ENCODE assay signal across 8 cellular contexts in genomic region chr16:85552980-85553435, GRCh38.
DNase-seq lines count a peak whose midpoint lies in the region; ATAC-seq and TF ChIP-seq lines count a peak whose summit lies in the region.

No MANE protein-coding gene starts in this region.

- no peak for DNase-seq in astrocyte of the cerebellum (ENCODE audit: low read depth)
- no peak for DNase-seq in mesendoderm
- no peak for DNase-seq in NCI-H774 (lab: John Stamatoyannopoulos, UW)
- no peak for DNase-seq in left lobe of liver (ENCODE audit: low spot score)
- DNase-seq in NCI-H1694 (lab: John Stamatoyannopoulos, UW), result no peak

- H3K9ac ChIP-seq in mesendoderm (ENCODE audit: low read length), result peak overlapping the region; percentile 75

- no CpG with 5 or more reads among the region's 43 CpGs for WGBS in mesendoderm (ENCODE audit: extremely low coverage, insufficient coverage, low lambda C conversion rate)

- no peak overlapping the region for H2BK15ac ChIP-seq in mesendoderm (replicated peaks; ENCODE audit: low read depth)

- in situ Hi-C loops in astrocyte of the cerebellum (cut with HindIII; ENCODE audit: low sequenced_read_pairs), result no loop called here

- H4K8ac ChIP-seq in mesendoderm (ENCODE audit: low read depth, low read length), result no peak overlapping the region

- H3K56ac ChIP-seq in mesendoderm (ENCODE audit: low read length), result peak overlapping the region; percentile 89

- no peak overlapping the region for H3K23ac ChIP-seq in mesendoderm (ENCODE audit: low read length)

- TF ChIP-seq CTCF in astrocyte of the cerebellum (IDR thresholded peaks at IDR 0.05; ENCODE audit: low read depth, low read length, missing control alignments), result no peak

- ATAC-seq in GM21447 (IDR thresholded peaks at IDR 0.05; ENCODE audit: unreplicated experiment), result peak; percentile 24
- no peak for ATAC-seq in HG02973 (IDR thresholded peaks at IDR 0.05; ENCODE audit: unreplicated experiment)
- ATAC-seq in left lobe of liver, result no peak

- no peak overlapping the region for H3K27ac ChIP-seq in ACC112 (ENCODE audit: low read depth, low read length)
- peak overlapping the region; percentile 74 for H3K27ac ChIP-seq in mesendoderm (ENCODE audit: low read depth, low read length)

- no peak overlapping the region for H2BK5ac ChIP-seq in mesendoderm (ENCODE audit: low read length)

- H3K27me3 ChIP-seq in ACC112 (ENCODE audit: insufficient read depth, low read length), result no peaks in the 10 kb centered on the region
- no peaks in the 10 kb centered on the region for H3K27me3 ChIP-seq in mesendoderm (ENCODE audit: insufficient read depth, low read length, poor library complexity)

- no peaks in the 10 kb centered on the region for H3K36me3 ChIP-seq in ACC112 (ENCODE audit: insufficient read depth, low read length)
- H3K36me3 ChIP-seq in mesendoderm (ENCODE audit: control insufficient read depth, insufficient read depth, low read length), result no peaks in the 10 kb centered on the region

- H2AK5ac ChIP-seq in mesendoderm (ENCODE audit: low read length), result no peak overlapping the region

- H3K4ac ChIP-seq in mesendoderm (ENCODE audit: low read depth, low read length), result no peak overlapping the region

- no peaks in the 10 kb centered on the region for H3K79me1 ChIP-seq in mesendoderm (ENCODE audit: low read length)

- no peaks in the 10 kb centered on the region for H3K4me1 ChIP-seq in ACC112 (ENCODE audit: control insufficient read depth, insufficient read depth, low read length, unreplicated experiment)
- peaks cover 2% of the 10 kb centered on the region for H3K4me1 ChIP-seq in mesendoderm (ENCODE audit: control insufficient read depth, low read depth, low read length)

- H4K5ac ChIP-seq in mesendoderm (ENCODE audit: low read length), result no peak overlapping the region

- peak overlapping the region; percentile 88 for H3K4me3 ChIP-seq in ACC112 (ENCODE audit: low read depth, low read length)
- peak overlapping the region; percentile 59 for H3K4me3 ChIP-seq in astrocyte of the cerebellum (ENCODE audit: low read depth, low read length)
- no peak overlapping the region for H3K4me3 ChIP-seq in mesendoderm (ENCODE audit: low read length)

- H3K4me2 ChIP-seq in mesendoderm (ENCODE audit: low read length), result peak overlapping the region; percentile 52

- H3K18ac ChIP-seq in mesendoderm (ENCODE audit: low read length), result peak overlapping the region; percentile 68

- peak overlapping the region; percentile 77 for H2BK120ac ChIP-seq in mesendoderm (ENCODE audit: low read depth, low read length)

- peak overlapping the region; percentile 74 for H2AFZ ChIP-seq in ACC112 (ENCODE audit: low read length, unreplicated experiment)

- H3K79me2 ChIP-seq in ACC112 (ENCODE audit: control insufficient read depth, insufficient read depth, low read length, unreplicated experiment), result peaks cover 14% of the 10 kb centered on the region
- H3K79me2 ChIP-seq in mesendoderm (ENCODE audit: control insufficient read depth, insufficient read depth, low read length), result peaks cover 5% of the 10 kb centered on the region
